Comparison of ENCODE assay signal across 20 cellular contexts in genomic region chr6:141029908-141030307, GRCh38.
"Had no signal": no experiment of that assay in that cellular context is flagged by ENCODE, and none has a peak within 500 bp of the region (broad histone marks: within the 10 kb centered on the region; RNA-seq: fewer than 3 reads in every experiment).

No MANE protein-coding gene starts in this region.

- H3K27me3 ChIP-seq: brain microvascular endothelial cell, cardiac muscle cell, Peyer's patch, SJCRH30 had no signal

- ATAC-seq: activated CD4-positive, CD25-positive, alpha-beta regulatory T cell treated with anti-CD3 and anti-CD28 coated beads, Interleukin-2, amount 50 U/mL, for 24 hours; activated CD8-positive, alpha-beta T cell treated with anti-CD3 and anti-CD28 coated beads for 36 hours; activated naive CD8-positive, alpha-beta T cell treated with anti-CD3 and anti-CD28 coated beads, Interleukin-2, amount 50 U/mL, for 24 hours had no signal

- H3K36me3 ChIP-seq: brain microvascular endothelial cell, cardiac muscle cell, Peyer's patch, SJCRH30 had no signal

- DNase-seq: activated CD4-positive, alpha-beta T cell treated with anti-CD3 and anti-CD28 coated beads for 4 hours; activated CD8-positive, alpha-beta memory T cell treated with anti-CD3 and anti-CD28 coated beads, Interleukin-2, amount 50 U/mL, for 48 hours; activated CD8-positive, alpha-beta T cell treated with anti-CD3 and anti-CD28 coated beads for 36 hours; activated naive CD8-positive, alpha-beta T cell treated with anti-CD3 and anti-CD28 coated beads, Interleukin-2, amount 50 U/mL, for 24 hours; activated T-cell treated with anti-CD3 and anti-CD28 coated beads, Interleukin-2, amount 50 U/mL, for 1 hour; brain microvascular endothelial cell; MM.1S; NCI-H1105; NCI-H1436; NCI-H1694 treated with DMSO at 0.1 percent for 48 hours; NCI-H2029 treated with DMSO at 0.1 percent for 48 hours; NCI-H510A treated with DMSO at 0.1 percent for 48 hours; Peyer's patch; Right ventricle myocardium superior; SJCRH30; SK-N-SH; SW 1271 had no signal

- H3K4me1 ChIP-seq: Peyer's patch, SJCRH30 had no signal

- H3K27ac ChIP-seq: brain microvascular endothelial cell, cardiac muscle cell, Peyer's patch, RWPE1, SJCRH30 had no signal

- H3K9me3 ChIP-seq: Peyer's patch, SJCRH30, SK-N-SH had no signal

- H3K4me3 ChIP-seq: cardiac muscle cell, Peyer's patch, SJCRH30 had no signal
